In the genomic region with DNA sequence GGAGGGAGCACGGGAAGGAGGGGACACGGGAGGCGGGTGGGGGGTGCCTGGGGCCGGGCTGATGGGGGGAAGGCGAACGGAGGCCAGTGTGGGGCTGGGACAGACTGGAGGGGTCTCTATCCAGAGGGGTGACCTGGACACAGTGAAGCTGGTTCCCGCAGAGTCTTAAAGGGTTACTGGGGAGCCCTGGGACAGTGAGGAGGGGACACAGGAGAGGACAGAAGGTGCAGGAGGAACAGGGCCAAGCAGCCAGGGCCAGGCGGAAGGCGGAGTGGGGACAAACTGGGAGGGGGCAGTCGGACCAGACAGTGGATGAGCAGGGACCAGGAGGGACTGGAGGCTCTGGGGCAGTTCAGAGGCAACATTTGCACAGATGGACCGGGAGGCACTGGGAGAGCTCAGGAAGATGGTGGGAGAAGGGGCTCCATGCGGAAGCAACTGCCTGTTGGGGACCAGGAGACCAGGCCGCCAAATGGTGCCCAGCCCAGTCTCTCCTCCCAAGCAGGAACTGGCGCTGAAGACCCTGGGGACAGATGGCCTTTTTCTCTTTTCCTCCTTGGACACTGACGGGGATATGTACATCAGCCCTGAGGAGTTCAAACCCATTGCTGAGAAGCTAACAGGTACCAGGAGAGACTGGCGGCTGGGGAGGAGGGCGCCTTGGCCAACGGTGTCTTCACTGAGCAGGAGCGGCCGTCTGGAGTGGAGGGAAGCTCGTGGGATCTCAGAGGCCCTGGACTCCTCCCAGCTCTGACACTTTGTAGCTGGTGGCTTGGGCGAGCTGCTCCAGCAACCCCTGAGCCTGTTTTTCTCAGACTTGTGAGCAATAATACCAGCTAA, we compare ENCODE assay signal across 8 cellular contexts. TPM values are rescaled to one million over a fixed set of nuclear protein-coding genes. Genes with fewer than 3 reads are reported as not detected.
DNase-seq lines count a peak whose midpoint lies in the region; ATAC-seq, FAIRE-seq and TF ChIP-seq lines count a peak whose summit lies in the region.

No MANE protein-coding gene starts in this region.

- H3K27me3 ChIP-seq in SU-DHL-6 (ENCODE audit: low read length) (no peaks in the 10 kb centered on the region), psoas muscle (ENCODE audit: insufficient read depth in 3 of 3, low read length in 2 of 3) (no peaks in the 10 kb centered on the region)

- peak overlapping the region; percentile 22 for H3K4me3 ChIP-seq in SU-DHL-6 (ENCODE audit: insufficient read depth, low read length, poor library complexity, severe bottlenecking)
- peak overlapping the region; percentile 68 for H3K4me3 ChIP-seq in fibroblast of mammary gland (ENCODE audit: control insufficient read depth, low read depth, low read length)
- peak overlapping the region; percentile 67 for H3K4me3 ChIP-seq in psoas muscle

- no peaks in the 10 kb centered on the region for H4K20me1 ChIP-seq in SU-DHL-6 (ENCODE audit: low read depth, low read length)

- TF ChIP-seq CTCF in SU-DHL-6 (IDR thresholded peaks at IDR 0.05; ENCODE audit: insufficient read depth, low read length, poor library complexity, severe bottlenecking) = no peak
- TF ChIP-seq CTCF in fibroblast of mammary gland (conservative IDR thresholded peaks at IDR 0.05; ENCODE audit: control insufficient read depth, insufficient read depth, low read depth, low read length) = no peak
- no peak for TF ChIP-seq CTCF in psoas muscle (IDR thresholded peaks at IDR 0.05)
- no peak for TF ChIP-seq CTCF in omental fat pad (IDR thresholded peaks at IDR 0.05)

- no peaks in the 10 kb centered on the region for H3K36me3 ChIP-seq in SU-DHL-6 (ENCODE audit: low read length)
- peaks cover 0 to 15% of the 10 kb centered on the region in 2 donors for H3K36me3 ChIP-seq in psoas muscle (ENCODE audit: insufficient read depth in 1 of 2, low read depth in 1 of 2)

- H3K27ac ChIP-seq in SU-DHL-6 (ENCODE audit: low read depth, low read length) (no peak overlapping the region), psoas muscle (peak overlapping the region; percentile 61)

- H3K4me2 ChIP-seq in SU-DHL-6 (ENCODE audit: low read depth, low read length, poor library complexity, severe bottlenecking) = peak overlapping the region; percentile 30

- FAIRE-seq in GM12891 (lab: Jason Lieb, UNC) = no peak

- ATAC-seq in psoas muscle = no peak
- no peak for ATAC-seq in omental fat pad (ENCODE audit: low FRiP score)

- H3K4me1 ChIP-seq in psoas muscle = peaks cover 65% of the 10 kb centered on the region

- H3F3A ChIP-seq in SU-DHL-6 (ENCODE audit: insufficient read depth) = no peaks in the 10 kb centered on the region

- in situ Hi-C loops in G401 (cut with HindIII; ENCODE audit: low sequenced_read_pairs) = no loop called here

- no peak for TF ChIP-seq POLR2A in GM12891 (IDR thresholded peaks at IDR 0.05; ENCODE audit: low read depth, low read length)

- H3K9ac ChIP-seq in SU-DHL-6 (ENCODE audit: low read length) = no peak overlapping the region

- 29 to 34% (median 30%) methylated on average over 22 of the region's 22 CpGs for WGBS in psoas muscle, 3 donors

- intact Hi-C loops in psoas muscle (cut with DNase I) = loop anchor here in 1 of 2 donors (10.0 kb wide), 2 partner anchors 376 to 556 kb away; a partner anchor contains a TSS

- H3K9me3 ChIP-seq in SU-DHL-6 (ENCODE audit: insufficient read depth, low read length) (no peaks in the 10 kb centered on the region), psoas muscle (no peaks in the 10 kb centered on the region)

- H3K79me2 ChIP-seq in SU-DHL-6 (ENCODE audit: insufficient read depth, low read length) = no peaks in the 10 kb centered on the region

- peak; percentile 67 for DNase-seq in G401 (ENCODE audit: low spot score)
- no peak for DNase-seq in fibroblast of mammary gland (ENCODE audit: low read depth)
- peak in 1 of 2 donors; percentile 61 for DNase-seq in psoas muscle
- no peak for DNase-seq in omental fat pad (ENCODE audit: low spot score)
- DNase-seq in GM12891 (ENCODE audit: insufficient read length, low spot score) = no peak
- no peak for DNase-seq in HT-29 (ENCODE audit: low spot score)
- no peak for DNase-seq in SIG-M5 treated with dmso at 0.1 percent for 504 hours (lab: John Stamatoyannopoulos, UW; ENCODE audit: unreplicated experiment)

- no peak overlapping the region for H2AFZ ChIP-seq in SU-DHL-6 (ENCODE audit: low read depth, low read length, severe bottlenecking)

- no peaks in the 10 kb centered on the region for H3K9me2 ChIP-seq in SU-DHL-6 (replicated peaks; ENCODE audit: insufficient read depth, low read length)

TF ChIP-seq in GM12891, 5 proteins besides CTCF, POLR2A, EP300 and RAD21:
- TF ChIP-seq POLR2AphosphoS5 (IDR thresholded peaks at IDR 0.05; ENCODE audit: low read depth, low read length) (no peak), TAF1 (IDR thresholded peaks at IDR 0.05; ENCODE audit: low read depth, low read length) (no peak), PAX5 (IDR thresholded peaks at IDR 0.05; ENCODE audit: insufficient read depth, low read length, severe bottlenecking) (no peak), POU2F2 (IDR thresholded peaks at IDR 0.05; ENCODE audit: low read depth, low read length) (no peak), SPI1 (IDR thresholded peaks at IDR 0.05; ENCODE audit: low read depth, low read length) (no peak)

RNA-seq across cellular contexts. Expression of a gene that starts 0.8 kb away (rescaled TPM):
- total RNA-seq in G401 (2014; rRNA removed; shearing (Covaris generic)) = 22.8 and 31.9 TPM in 2 replicates
- 100 to 1,000 TPM in 1 of 4 donors, 10 to 100 TPM in 3; 37.8 to 104 (median 56.1) TPM for total RNA-seq in psoas muscle
- 10 to 100 TPM; 25.3 to 39.3 (median 29.0) TPM for polyA plus RNA-seq in psoas muscle
- 10 to 100 TPM; 26.0 to 57.3 (median 53.6) TPM for total RNA-seq in omental fat pad
- 2.9 TPM for polyA plus RNA-seq in GM12891 (2012; ENCODE audit: low read depth, missing spikeins)
- 1.3 and 2.2 TPM in 2 replicates for total RNA-seq in HT-29 (2014; rRNA removed; shearing (Covaris generic))

RNA-seq across cellular contexts. Expression of a gene that starts 19.0 kb away (rescaled TPM):
- 21.0 and 32.6 TPM in 2 replicates for total RNA-seq in G401 (2014; rRNA removed; shearing (Covaris generic))
- total RNA-seq in psoas muscle = 100 to 1,000 TPM in 1 of 4 donors, 10 to 100 TPM in 3; 85.2 to 112 (median 94.1) TPM
- polyA plus RNA-seq in psoas muscle = 100 to 1,000 TPM in 2 of 3 donors, 10 to 100 TPM in 1; 99.2 to 135 (median 110) TPM
- total RNA-seq in omental fat pad = 10 to 100 TPM; 40.8 to 84.2 (median 61.3) TPM
- 31.3 TPM for polyA plus RNA-seq in GM12891 (2012; ENCODE audit: low read depth, missing spikeins)
- total RNA-seq in HT-29 (2014; rRNA removed; shearing (Covaris generic)) = 13.6 and 22.0 TPM in 2 replicates

RNA-seq across cellular contexts. Expression of a gene that starts 58.5 kb away (rescaled TPM):
- 28.9 and 29.4 TPM in 2 replicates for total RNA-seq in G401 (2014; rRNA removed; shearing (Covaris generic))
- total RNA-seq in psoas muscle (under 1 TPM in 2 of 4 donors, not detected in 2; 0.26 to 0.47 TPM), omental fat pad (not detected)
- under 1 TPM; 0.05 to 0.13 (median 0.07) TPM for polyA plus RNA-seq in psoas muscle
- 4.4 TPM for polyA plus RNA-seq in GM12891 (2012; ENCODE audit: low read depth, missing spikeins)
- 8.3 and 11.4 TPM in 2 replicates for total RNA-seq in HT-29 (2014; rRNA removed; shearing (Covaris generic))
